Comparison of ENCODE assay signal across 2 cellular contexts in genomic region chr11:44258190-44258489, GRCh38.
TF ChIP-seq lines count a peak whose summit lies in the region.

No MANE protein-coding gene starts in this region.

TF ChIP-seq in IMR-90, 13 proteins besides CTCF, POLR2A, EP300 and RAD21:
- peak; percentile 77 for TF ChIP-seq CEBPB (IDR thresholded peaks at IDR 0.05; ENCODE audit: low read depth, low read length)
- no peak for TF ChIP-seq ELK1 (IDR thresholded peaks at IDR 0.05; ENCODE audit: borderline replicate concordance, low read depth, low read length)
- no peak for TF ChIP-seq RCOR1 (IDR thresholded peaks at IDR 0.05; ENCODE audit: insufficient replicate concordance, low read length)
- no peak for TF ChIP-seq RFX5 (IDR thresholded peaks at IDR 0.05; ENCODE audit: low read depth, low read length)
- TF ChIP-seq FOS (IDR thresholded peaks at IDR 0.05; ENCODE audit: low read depth, low read length): no peak
- TF ChIP-seq CHD1 (IDR thresholded peaks at IDR 0.05; ENCODE audit: low read depth, low read length): no peak

TF ChIP-seq in HepG2, 621 proteins besides CTCF, POLR2A, EP300 and RAD21:
- TF ChIP-seq ZBTB20 (CRISPR knock-in tag; IDR thresholded peaks at IDR 0.05; ENCODE audit: borderline replicate concordance, low read depth): no peak
- TF ChIP-seq CSRNP1 (CRISPR knock-in tag; IDR thresholded peaks at IDR 0.05): no peak
- no peak for TF ChIP-seq ZNF101 (CRISPR knock-in tag; IDR thresholded peaks at IDR 0.05; ENCODE audit: borderline replicate concordance, low read depth)
- 0 out of 2 replicates have a peak, but pooled peaks have one; percentile 56 for TF ChIP-seq MIER2 (CRISPR knock-in tag; IDR thresholded peaks at IDR 0.05)
- no peak for TF ChIP-seq FOXA1 (IDR thresholded peaks at IDR 0.05)
- TF ChIP-seq FOXA1 (CRISPR knock-in tag; IDR thresholded peaks at IDR 0.05): peak; percentile 47
- no peak for TF ChIP-seq ZNF879 (CRISPR knock-in tag; IDR thresholded peaks at IDR 0.05)
- 0 out of 2 replicates have a peak, but pooled peaks have one; percentile 15 for TF ChIP-seq ZFP91 (CRISPR knock-in tag; IDR thresholded peaks at IDR 0.05; ENCODE audit: borderline replicate concordance)
- TF ChIP-seq REST (IDR thresholded peaks at IDR 0.05; ENCODE audit: borderline replicate concordance in 1 of 2, low read depth in 1 of 2, low read length in 2 of 2): peak in 1 of 2 experiments; percentile 42; a peak in 2 of 4 replicates
- TF ChIP-seq HNF4A (CRISPR knock-in tag; IDR thresholded peaks at IDR 0.05): 0 out of 2 replicates have a peak, but pooled peaks have one; percentile 24
- TF ChIP-seq MEIS1 (CRISPR knock-in tag; IDR thresholded peaks at IDR 0.05; ENCODE audit: borderline replicate concordance): no peak
- TF ChIP-seq CENPX (CRISPR knock-in tag; IDR thresholded peaks at IDR 0.05): no peak
- TF ChIP-seq ZNF20 (CRISPR knock-in tag; IDR thresholded peaks at IDR 0.05): no peak
- peak; percentile 55; the same call in 1 of the 2 replicates for TF ChIP-seq CEBPB (IDR thresholded peaks at IDR 0.05; ENCODE audit: borderline replicate concordance, low read depth, low read length)
- no peak for TF ChIP-seq ZBTB42 (CRISPR knock-in tag; IDR thresholded peaks at IDR 0.05)
